32 cellular contexts compared by ENCODE assay signal in genomic region chr2:238818576-238818975, GRCh38. TPM values are rescaled to one million over a fixed set of nuclear protein-coding genes. Genes with fewer than 3 reads are reported as not detected.
"Had no signal": no experiment of that assay in that cellular context is flagged by ENCODE, and none has a peak within 500 bp of the region (broad histone marks: within the 10 kb centered on the region; RNA-seq: fewer than 3 reads in every experiment).

No MANE protein-coding gene starts in this region.

- H3K4me1 ChIP-seq: adrenal gland, body of pancreas had no signal

- H3K36me3 ChIP-seq: adrenal gland, MG63 had no signal

- DNase-seq: activated B cell treated with CpG ODN at 0.5 μM for 24 hours; activated CD4-positive, alpha-beta memory T cell treated with anti-CD3 and anti-CD28 coated beads for 36 hours; activated CD4-positive, alpha-beta T cell treated with anti-CD3 and anti-CD28 coated beads for 1 hour; activated CD4-positive, alpha-beta T cell treated with anti-CD3 and anti-CD28 coated beads, Interleukin-2, amount 10 ng/mL, durations not matched to agents 7 days and 5 days; activated gamma-delta T cell treated with Interleukin-2 at 50 U/mL for 16 hours; activated naive CD4-positive, alpha-beta T cell treated with anti-CD3 and anti-CD28 coated beads, Interleukin-2, amount 10 ng/mL, durations not matched to agents 7 days and 5 days; activated naive CD8-positive, alpha-beta T cell treated with anti-CD3 and anti-CD28 coated beads for 36 hours; activated T-cell treated with anti-CD3 and anti-CD28 coated beads for 4 hours; activated T-cell treated with anti-CD3 and anti-CD28 coated beads, Interleukin-2, amount 50 U/mL, for 72 hours; adrenal gland; aorta; body of pancreas; MG63; MV-4-11; NCI-H1092 treated with DMSO at 0.1 percent for 48 hours; NCI-H1417 treated with DMSO at 0.1 percent for 48 hours; NCI-H1694 treated with DMSO at 0.1 percent for 48 hours; NCI-H2029 treated with DMSO at 0.1 percent for 48 hours; NCI-H345; NCI-H510A; NCI-H526 treated with DMSO at 0.1 percent for 48 hours; NCI-H82; RPMI8226; T-cell; T-helper 2 cell; T1000 had no signal

- H3K4me3 ChIP-seq: adrenal gland, body of pancreas, MG63, SK-N-MC had no signal

- H3K27ac ChIP-seq: adrenal gland, body of pancreas, SK-N-MC had no signal

- FAIRE-seq: TTC549 had no signal

- H3K9me3 ChIP-seq: adrenal gland, body of pancreas had no signal

- H3K27me3 ChIP-seq: body of pancreas, MG63 had no signal

- ATAC-seq: activated T-cell treated with anti-CD3 and anti-CD28 coated beads, Interleukin-2, amount 50 U/mL, for 72 hours; body of pancreas; Right ventricle myocardium inferior; T-cell had no signal

RNA-seq across cellular contexts. Expression of gene TWIST2, which starts 29.3 kb away (rescaled TPM):
- total RNA-seq: activated B cell treated with CpG ODN at 0.5 μM for 24 hours; activated CD4-positive, alpha-beta memory T cell treated with anti-CD3 and anti-CD28 coated beads for 36 hours; activated CD4-positive, alpha-beta T cell treated with anti-CD3 and anti-CD28 coated beads, Interleukin-2, amount 10 ng/mL, durations not matched to agents 7 days and 5 days; activated CD8-positive, alpha-beta memory T cell treated with anti-CD3 and anti-CD28 coated beads for 36 hours; activated naive CD8-positive, alpha-beta T cell treated with anti-CD3 and anti-CD28 coated beads for 36 hours; activated T-cell treated with anti-CD3 and anti-CD28 coated beads, Interleukin-2, amount 50 U/mL, for 72 hours; activated T-helper 2 cell treated with anti-CD3 and anti-CD28 coated beads, Interferon-gamma antibody, Interleukin-2, Interleukin-4, amounts not matched to agents 10 μg/mL and 5 μg/mL and 100 μg/mL, durations not matched to agents 14 hours and 24 hours and 36 hours; OCI-LY7; T-cell had no signal
